ENCODE assay signal across 21 cellular contexts in the genomic region with DNA sequence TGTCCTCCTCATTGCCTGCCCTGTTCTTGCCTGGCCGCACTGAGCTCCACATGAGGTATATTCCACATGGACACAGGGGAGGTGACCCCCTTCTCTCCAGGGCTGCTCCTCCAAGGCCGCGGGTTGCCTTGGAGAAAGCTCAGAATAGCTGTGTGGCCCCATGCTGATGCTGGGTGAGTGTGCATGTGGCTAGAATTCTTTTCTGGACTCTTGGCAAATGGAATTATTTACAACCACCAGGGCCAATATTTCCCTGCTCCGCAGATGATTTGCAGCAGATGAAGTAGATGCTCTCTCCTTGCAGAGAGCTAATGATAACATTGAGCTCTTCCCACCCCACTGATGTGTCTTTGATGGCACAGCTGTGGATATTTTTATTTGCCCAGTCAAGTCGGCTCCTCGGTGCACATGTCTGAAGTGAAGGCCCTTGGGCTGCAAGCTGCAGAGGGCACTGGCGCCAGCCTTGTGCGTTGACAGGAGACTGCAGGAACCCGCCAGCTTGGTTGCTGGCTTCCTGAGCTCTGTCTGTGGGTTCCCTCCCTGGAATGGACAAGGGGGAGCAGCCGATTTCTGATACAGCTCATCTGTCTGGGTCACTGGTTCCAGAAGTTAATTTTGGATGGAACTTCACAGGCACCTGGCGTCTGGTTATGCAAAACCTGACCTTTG.
DNase-seq lines count a peak whose midpoint lies in the region; ATAC-seq, FAIRE-seq and TF ChIP-seq lines count a peak whose summit lies in the region.
"Had no signal": no experiment of that assay in that cellular context is flagged by ENCODE, and none has a peak within 500 bp of the region (broad histone marks: within the 10 kb centered on the region; RNA-seq: fewer than 3 reads in every experiment).

No MANE protein-coding gene starts in this region.

- H3K4me1 ChIP-seq in BLaER1 (peaks cover 30% of the 10 kb centered on the region), kidney (ENCODE audit: control insufficient read depth in 1 of 2, insufficient read depth in 1 of 2, low read depth in 1 of 2, low read length in 2 of 2) (peaks cover 0 to 5% of the 10 kb centered on the region in 2 donors)
- H3K4me1 ChIP-seq: Caco-2, colonic mucosa, foreskin keratinocyte, prostate gland, stomach had no signal

- H3K4me2 ChIP-seq in BLaER1, result peak overlapping the region; percentile 48

- no peak for TF ChIP-seq CTCF in kidney (IDR thresholded peaks at IDR 0.05; ENCODE audit: borderline replicate concordance, extremely low read depth, insufficient read depth)

- ATAC-seq in HG02763 (IDR thresholded peaks at IDR 0.05; ENCODE audit: unreplicated experiment), result no peak
- ATAC-seq: activated CD4-positive, CD25-positive, alpha-beta regulatory T cell treated with anti-CD3 and anti-CD28 coated beads, Interleukin-2, amount 50 U/mL, for 24 hours; foreskin keratinocyte; K562; natural killer cell had no signal

- DNase-seq in NCI-H2029 treated with DMSO at 0.1 percent for 48 hours (lab: John Stamatoyannopoulos, UW), result peak; percentile 42
- DNase-seq in RPMI8226, result peak; percentile 49
- peak; percentile 49 for DNase-seq in kidney
- DNase-seq in activated CD4-positive, alpha-beta T cell treated with anti-CD3 and anti-CD28 coated beads, Interleukin-2, amount 10 ng/mL, durations not matched to agents 24 days and 14 days, result no peak
- no peak for DNase-seq in NCI-H69 (lab: John Stamatoyannopoulos, UW)
- DNase-seq in NOMO-1 (lab: John Stamatoyannopoulos, UW; ENCODE audit: unreplicated experiment in 2 of 2), result no peak
- DNase-seq: anterior cingulate cortex, Caco-2, foreskin keratinocyte, natural killer cell, NCI-H1048, stomach had no signal

- no peaks in the 10 kb centered on the region for H3K36me3 Mint-ChIP-seq in activated CD4-positive, alpha-beta T cell treated with anti-CD3 and anti-CD28 coated beads, Interleukin-2, amount 10 ng/mL, durations not matched to agents 24 days and 14 days (ENCODE audit: low read depth)
- H3K36me3 Mint-ChIP-seq: natural killer cell had no signal

- FAIRE-seq in kidney (lab: Jason Lieb, UNC), result no peak
- FAIRE-seq: H1, K562 had no signal

- H3K4me3 ChIP-seq in BLaER1 (no peak overlapping the region), kidney (ENCODE audit: low read length in 2 of 2) (no peak overlapping the region)
- H3K4me3 ChIP-seq: colonic mucosa, K562, lung, prostate gland, stomach had no signal

- H3K36me3 ChIP-seq in BLaER1 (no peaks in the 10 kb centered on the region), kidney (ENCODE audit: control insufficient read depth in 1 of 2, insufficient read depth in 2 of 2, low read length in 2 of 2) (no peaks in the 10 kb centered on the region)
- H3K36me3 ChIP-seq: colonic mucosa, prostate gland, stomach had no signal

- no peaks in the 10 kb centered on the region for H3K9me3 Mint-ChIP-seq in activated CD4-positive, alpha-beta T cell treated with anti-CD3 and anti-CD28 coated beads, Interleukin-2, amount 10 ng/mL, durations not matched to agents 24 days and 14 days
- H3K9me3 Mint-ChIP-seq: natural killer cell; T-helper 1 cell treated with Interleukin-12 subunit alpha and Interleukin-12 subunit beta and Interleukin-4 antibody, amounts not matched to agents 30 μg/mL and 1 μg/mL, for 36 hours had no signal

- H3K4me1 Mint-ChIP-seq in activated CD4-positive, alpha-beta T cell treated with anti-CD3 and anti-CD28 coated beads, Interleukin-2, amount 10 ng/mL, durations not matched to agents 24 days and 14 days, result no peaks in the 10 kb centered on the region
- H3K4me1 Mint-ChIP-seq: natural killer cell had no signal

- H3K9me3 ChIP-seq in BLaER1 (peaks cover 4% of the 10 kb centered on the region; the same call in 1 of the 2 replicates), kidney (ENCODE audit: control insufficient read depth in 1 of 2, low read length in 2 of 2) (no peaks in the 10 kb centered on the region)
- H3K9me3 ChIP-seq: Caco-2, colonic mucosa, prostate gland, stomach had no signal

- H4K20me1 ChIP-seq in BLaER1, result no peaks in the 10 kb centered on the region

- H3K9ac ChIP-seq in BLaER1 (no peak overlapping the region), kidney (ENCODE audit: low read length in 2 of 2) (no peak overlapping the region)

- H3K27me3 Mint-ChIP-seq in activated CD4-positive, alpha-beta T cell treated with anti-CD3 and anti-CD28 coated beads, Interleukin-2, amount 10 ng/mL, durations not matched to agents 24 days and 14 days, result no peaks in the 10 kb centered on the region

- H3K27ac ChIP-seq in BLaER1, result no peak overlapping the region
- no peak overlapping the region for H3K27ac ChIP-seq in kidney (ENCODE audit: low read depth in 2 of 2, low read length in 2 of 2)
- H3K27ac ChIP-seq: colonic mucosa, foreskin keratinocyte, prostate gland, stomach had no signal

- no peak overlapping the region for H3K4me3 Mint-ChIP-seq in activated CD4-positive, alpha-beta T cell treated with anti-CD3 and anti-CD28 coated beads, Interleukin-2, amount 10 ng/mL, durations not matched to agents 24 days and 14 days
- H3K4me3 Mint-ChIP-seq: natural killer cell; T-helper 1 cell treated with Interleukin-12 subunit alpha and Interleukin-12 subunit beta and Interleukin-4 antibody, amounts not matched to agents 30 μg/mL and 1 μg/mL, for 36 hours had no signal

- intact Hi-C loops in kidney (cut with DNase I), result no loop called here
- intact Hi-C loops in activated CD4-positive, alpha-beta T cell treated with anti-CD3 and anti-CD28 coated beads, Interleukin-2, amount 10 ng/mL, durations not matched to agents 24 days and 14 days (cut with micrococcal nuclease), result no loop called here

- H3K27ac Mint-ChIP-seq in activated CD4-positive, alpha-beta T cell treated with anti-CD3 and anti-CD28 coated beads, Interleukin-2, amount 10 ng/mL, durations not matched to agents 24 days and 14 days, result no peak overlapping the region
- H3K27ac Mint-ChIP-seq: natural killer cell; T-helper 1 cell treated with Interleukin-12 subunit alpha and Interleukin-12 subunit beta and Interleukin-4 antibody, amounts not matched to agents 30 μg/mL and 1 μg/mL, for 36 hours had no signal

- H3K27me3 ChIP-seq in BLaER1, result no peaks in the 10 kb centered on the region
- H3K27me3 ChIP-seq: colonic mucosa, foreskin keratinocyte, stomach had no signal

Comparison
In these comparisons a context has a peak if more than half of its experiments do, and no peak if none do; other contexts are left out.
1. DNase-seq: peak in NCI-H2029 treated with DMSO at 0.1 percent for 48 hours (single experiment), RPMI8226 (single experiment) and kidney (single experiment); none in activated CD4-positive, alpha-beta T cell treated with anti-CD3 and anti-CD28 coated beads, Interleukin-2, amount 10 ng/mL, durations not matched to agents 24 days and 14 days (single experiment), NCI-H69 (single experiment) and NOMO-1 (0 of 2).